26 cellular contexts compared by ENCODE assay signal in the genomic region with DNA sequence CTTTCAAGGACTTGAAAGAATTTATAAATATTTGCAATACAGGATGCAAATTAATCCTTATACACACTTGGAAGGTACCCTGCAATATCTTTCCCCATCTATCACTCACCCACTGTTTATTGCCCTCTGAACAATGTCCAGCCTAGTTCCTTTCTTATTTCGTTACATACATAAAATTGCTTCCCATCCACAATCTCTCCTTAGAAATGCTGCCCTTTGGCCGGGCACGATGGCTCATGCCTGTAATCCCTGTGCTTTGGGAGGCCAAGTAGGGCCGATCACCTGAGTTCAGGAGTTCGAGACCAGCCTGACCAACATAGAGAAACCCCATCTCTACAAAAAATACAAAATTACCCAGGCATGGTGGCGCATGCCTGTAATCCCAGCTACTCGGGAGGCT. TPM values are rescaled to one million over a fixed set of nuclear protein-coding genes. Genes with fewer than 3 reads are reported as not detected.
"Had no signal": no experiment of that assay in that cellular context is flagged by ENCODE, and none has a peak within 500 bp of the region (broad histone marks: within the 10 kb centered on the region; RNA-seq: fewer than 3 reads in every experiment).

No MANE protein-coding gene starts in this region.

- H3K9me3 ChIP-seq: left lung, lower lobe of right lung, ovary, right atrium auricular region, right lobe of liver, suprapubic skin, thoracic aorta, tibial artery, upper lobe of left lung, vagina had no signal

- H3K4me1 ChIP-seq: left lung, lower lobe of right lung, right lobe of liver, suprapubic skin, upper lobe of left lung, vagina had no signal

- DNase-seq: hypothalamus; islet precursor cell; left cardiac atrium; left lung; lower lobe of right lung; mammary epithelial cell; mesenchymal stem cell; naive thymus-derived CD4-positive, alpha-beta T cell; ovary; right lobe of liver; stimulated activated CD4-positive, alpha-beta T cell treated with anti-CD3 and anti-CD28 coated beads, Interleukin-12 subunit alpha, Interleukin-12 subunit beta, amount 100 ng/mL, for 4 hours; stimulated activated CD4-positive, alpha-beta T cell treated with anti-CD3 and anti-CD28 coated beads, Interleukin-15, amount 100 ng/mL, for 24 hours; stimulated activated CD4-positive, alpha-beta T cell treated with anti-CD3 and anti-CD28 coated beads, Interleukin-2, amount 100 ng/mL, for 24 hours; stimulated activated CD4-positive, alpha-beta T cell treated with anti-CD3 and anti-CD28 coated beads, Interleukin-4, amount 100 ng/mL, for 1 hour; stimulated activated naive B cell treated with anti-CD40 and anti-IgM and Interleukin-4, amounts not matched to agents 10 μg/mL and 1 μg/mL and 100 μg/mL, for 72 hours; stimulated activated naive CD8-positive, alpha-beta T cell treated with anti-CD3 and anti-CD28 coated beads, Interleukin-15, Interleukin-2, amounts not matched to agents 100 U/mL and 50 U/mL, for 24 hours; tibial artery; upper lobe of left lung had no signal

- H3K36me3 Mint-ChIP-seq: mesothelial cell of epicardium; natural killer cell treated with Interleukin-12 subunit alpha and Interleukin-12 subunit beta and Interleukin-15 and Interleukin-18, amount 100 ng/mL, for 72 hours; stimulated activated naive B cell treated with anti-CD40 and anti-IgM and Interleukin-4, amounts not matched to agents 10 μg/mL and 1 μg/mL and 100 μg/mL, for 72 hours had no signal

- H3K27me3 ChIP-seq: left lung, ovary, right atrium auricular region, right lobe of liver, suprapubic skin, tibial artery, upper lobe of left lung, vagina had no signal

- H3K27ac ChIP-seq: left lung, lower lobe of right lung, ovary, right atrium auricular region, right lobe of liver, suprapubic skin, thoracic aorta, tibial artery, upper lobe of left lung, vagina had no signal

- H3K9me3 Mint-ChIP-seq: mesothelial cell of epicardium; natural killer cell treated with Interleukin-12 subunit alpha and Interleukin-12 subunit beta and Interleukin-15 and Interleukin-18, amount 100 ng/mL, for 72 hours; stimulated activated naive B cell treated with anti-CD40 and anti-IgM and Interleukin-4, amounts not matched to agents 10 μg/mL and 1 μg/mL and 100 μg/mL, for 72 hours had no signal

- H3K27me3 Mint-ChIP-seq: progenitor cell of endocrine pancreas had no signal

- ATAC-seq: left cardiac atrium; left lung; lower lobe of right lung; naive thymus-derived CD4-positive, alpha-beta T cell; natural killer cell treated with Interleukin-12 subunit alpha and Interleukin-12 subunit beta and Interleukin-15 and Interleukin-18, amount 100 ng/mL, for 72 hours; right lobe of liver; stimulated activated naive B cell treated with anti-CD40 and anti-IgM and Interleukin-4, amounts not matched to agents 10 μg/mL and 1 μg/mL and 100 μg/mL, for 72 hours; stimulated activated naive CD8-positive, alpha-beta T cell treated with anti-CD3 and anti-CD28 coated beads, Interleukin-15, Interleukin-2, amounts not matched to agents 100 U/mL and 50 U/mL, for 24 hours had no signal

- H3K27ac Mint-ChIP-seq: mesothelial cell of epicardium; naive thymus-derived CD4-positive, alpha-beta T cell; natural killer cell treated with Interleukin-12 subunit alpha and Interleukin-12 subunit beta and Interleukin-15 and Interleukin-18, amount 100 ng/mL, for 72 hours; progenitor cell of endocrine pancreas; stimulated activated naive B cell treated with anti-CD40 and anti-IgM and Interleukin-4, amounts not matched to agents 10 μg/mL and 1 μg/mL and 100 μg/mL, for 72 hours had no signal

- H3K36me3 ChIP-seq: left lung, lower lobe of right lung, ovary, right atrium auricular region, right lobe of liver, suprapubic skin, thoracic aorta, tibial artery, upper lobe of left lung, vagina had no signal

- H3K4me3 Mint-ChIP-seq: mesothelial cell of epicardium; naive thymus-derived CD4-positive, alpha-beta T cell; natural killer cell treated with Interleukin-12 subunit alpha and Interleukin-12 subunit beta and Interleukin-15 and Interleukin-18, amount 100 ng/mL, for 72 hours; stimulated activated naive B cell treated with anti-CD40 and anti-IgM and Interleukin-4, amounts not matched to agents 10 μg/mL and 1 μg/mL and 100 μg/mL, for 72 hours had no signal

- H3K4me3 ChIP-seq: left lung, lower lobe of right lung, ovary, right atrium auricular region, right lobe of liver, suprapubic skin, thoracic aorta, tibial artery, upper lobe of left lung, vagina had no signal

RNA-seq across cellular contexts. Expression of gene ATP8B1, which starts 41.2 kb away (rescaled TPM):
- total RNA-seq: mononuclear cell; naive thymus-derived CD4-positive, alpha-beta T cell; natural killer cell treated with Interleukin-12 subunit alpha and Interleukin-12 subunit beta and Interleukin-15 and Interleukin-18, amount 100 ng/mL, for 72 hours had no signal
